14 cellular contexts compared by ENCODE assay signal in the genomic region with DNA sequence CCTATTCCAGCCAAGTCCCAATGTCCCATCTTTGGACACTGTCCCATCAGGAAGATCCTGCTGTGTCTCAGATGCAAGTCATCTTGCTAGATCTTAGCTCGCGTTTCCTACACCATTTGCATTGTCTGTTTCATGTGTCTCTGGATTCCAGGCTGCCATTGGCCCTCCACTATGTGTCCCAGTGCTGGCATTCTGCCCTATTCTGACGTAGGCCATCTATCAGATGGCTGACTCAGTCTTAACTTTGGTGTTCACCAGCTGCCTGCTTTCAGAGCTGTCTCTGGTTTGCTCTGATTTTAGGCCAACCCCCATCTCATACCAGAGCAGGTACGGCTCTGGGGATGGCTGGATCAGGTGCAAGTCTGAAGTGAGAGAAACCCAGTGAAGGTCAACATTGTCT.
DNase-seq lines count a peak whose midpoint lies in the region; ATAC-seq lines count a peak whose summit lies in the region.
"Had no signal": no experiment of that assay in that cellular context is flagged by ENCODE, and none has a peak within 500 bp of the region (broad histone marks: within the 10 kb centered on the region; RNA-seq: fewer than 3 reads in every experiment).

No MANE protein-coding gene starts in this region.

- ATAC-seq in HG03025 (IDR thresholded peaks at IDR 0.05; ENCODE audit: low FRiP score, unreplicated experiment), result no peak
- ATAC-seq: CD8-positive, alpha-beta T cell; HCT116 had no signal

- H3K4me1 Mint-ChIP-seq in activated T-helper 1 cell treated with anti-CD3 and anti-CD28 coated beads, Interleukin-12 subunit alpha, Interleukin-12 subunit beta, Interleukin-2, Interleukin-4 antibody, amounts not matched to agents 30 ng/mL and 10 ng/mL and 1 ng/mL, durations not matched to agents 14 hours and 24 hours and 36 hours (ENCODE audit: low read depth), result no peaks in the 10 kb centered on the region
- H3K4me1 Mint-ChIP-seq: CD14-positive monocyte had no signal

- H3K27ac Mint-ChIP-seq in activated T-helper 1 cell treated with anti-CD3 and anti-CD28 coated beads, Interleukin-12 subunit alpha, Interleukin-12 subunit beta, Interleukin-2, Interleukin-4 antibody, amounts not matched to agents 30 ng/mL and 10 ng/mL and 1 ng/mL, durations not matched to agents 14 hours and 24 hours and 36 hours, result no peak overlapping the region
- H3K27ac Mint-ChIP-seq: CD14-positive monocyte; CD8-positive, alpha-beta T cell had no signal

- no peak overlapping the region for H3K4me3 ChIP-seq in mesenchymal stem cell (ENCODE audit: insufficient read depth in 1 of 2, low read depth in 1 of 2, low read length in 2 of 2)
- H3K4me3 ChIP-seq: GM23248 had no signal

- intact Hi-C loops in activated T-helper 1 cell treated with anti-CD3 and anti-CD28 coated beads, Interleukin-12 subunit alpha, Interleukin-12 subunit beta, Interleukin-2, Interleukin-4 antibody, amounts not matched to agents 30 ng/mL and 10 ng/mL and 1 ng/mL, durations not matched to agents 14 hours and 24 hours and 36 hours (cut with micrococcal nuclease), result loop anchor here (10.0 kb wide), 1 partner anchor 59 kb away; no protein-coding TSS in a partner anchor

- no peak overlapping the region for H4K8ac ChIP-seq in mesenchymal stem cell (ENCODE audit: low read length)

- no peak overlapping the region for H2BK15ac ChIP-seq in mesenchymal stem cell (ENCODE audit: low read depth, poor library complexity, severe bottlenecking)

- in situ Hi-C loops in Caki2 (cut with HindIII; ENCODE audit: low pct_unique_long_range_greater_than_20kb, low sequenced_read_pairs), result no loop called here

- no peaks in the 10 kb centered on the region for H3K36me3 Mint-ChIP-seq in activated T-helper 1 cell treated with anti-CD3 and anti-CD28 coated beads, Interleukin-12 subunit alpha, Interleukin-12 subunit beta, Interleukin-2, Interleukin-4 antibody, amounts not matched to agents 30 ng/mL and 10 ng/mL and 1 ng/mL, durations not matched to agents 14 hours and 24 hours and 36 hours (ENCODE audit: low read depth)
- H3K36me3 Mint-ChIP-seq: CD14-positive monocyte; CD8-positive, alpha-beta T cell had no signal

- H3K18ac ChIP-seq in mesenchymal stem cell (ENCODE audit: low read depth in 1 of 2, low read length in 2 of 2), result no peak overlapping the region

- H3K23ac ChIP-seq in mesenchymal stem cell (ENCODE audit: low read length in 2 of 2), result peak overlapping the region in 1 of 2 experiments; percentile 48

- H3K79me1 ChIP-seq in mesenchymal stem cell (replicated peaks; ENCODE audit: low read length, poor library complexity, severe bottlenecking), result no peaks in the 10 kb centered on the region

- H3K27me3 ChIP-seq in mesenchymal stem cell (ENCODE audit: control insufficient read depth in 1 of 2, insufficient read depth in 1 of 2, low read length in 2 of 2), result no peaks in the 10 kb centered on the region

- H3K36me3 ChIP-seq in mesenchymal stem cell (ENCODE audit: control insufficient read depth in 1 of 2, insufficient read depth in 2 of 2, low read depth in 1 of 2, low read length in 2 of 2), result no peaks in the 10 kb centered on the region

- no peak overlapping the region for H3K27ac ChIP-seq in mesenchymal stem cell (ENCODE audit: low read length, poor library complexity, severe bottlenecking)
- H3K27ac ChIP-seq: GM23248, HL-60 had no signal

- no peak overlapping the region for H3K14ac ChIP-seq in mesenchymal stem cell (ENCODE audit: low read length in 2 of 2)

- H2AFZ ChIP-seq in mesenchymal stem cell (ENCODE audit: low read depth, low read length), result no peak overlapping the region
- H2AFZ ChIP-seq: GM23248 had no signal

- H4K91ac ChIP-seq in mesenchymal stem cell (ENCODE audit: low read length), result no peak overlapping the region

- H3K4me1 ChIP-seq in mesenchymal stem cell (ENCODE audit: control insufficient read depth, insufficient read depth, low read depth, low read length), result no peaks in the 10 kb centered on the region
- H3K4me1 ChIP-seq: Caco-2 had no signal

- no peak overlapping the region for H2BK5ac ChIP-seq in mesenchymal stem cell (ENCODE audit: low read depth, low read length, poor library complexity, severe bottlenecking)

- no peak overlapping the region for H3K9ac ChIP-seq in mesenchymal stem cell (ENCODE audit: low read length)
- H3K9ac ChIP-seq: GM23248 had no signal

- WGBS in mesenchymal stem cell, result 73% methylated on average over 4 of the region's 4 CpGs

- H3K4me3 Mint-ChIP-seq in activated T-helper 1 cell treated with anti-CD3 and anti-CD28 coated beads, Interleukin-12 subunit alpha, Interleukin-12 subunit beta, Interleukin-2, Interleukin-4 antibody, amounts not matched to agents 30 ng/mL and 10 ng/mL and 1 ng/mL, durations not matched to agents 14 hours and 24 hours and 36 hours, result no peak overlapping the region
- H3K4me3 Mint-ChIP-seq: CD14-positive monocyte; CD8-positive, alpha-beta T cell had no signal

- H2BK12ac ChIP-seq in mesenchymal stem cell (ENCODE audit: low read length in 2 of 2), result no peak overlapping the region

- no peak overlapping the region for H2AK5ac ChIP-seq in mesenchymal stem cell (ENCODE audit: low read length, severe bottlenecking)

- H3K9me3 Mint-ChIP-seq in activated T-helper 1 cell treated with anti-CD3 and anti-CD28 coated beads, Interleukin-12 subunit alpha, Interleukin-12 subunit beta, Interleukin-2, Interleukin-4 antibody, amounts not matched to agents 30 ng/mL and 10 ng/mL and 1 ng/mL, durations not matched to agents 14 hours and 24 hours and 36 hours, result no peaks in the 10 kb centered on the region
- H3K9me3 Mint-ChIP-seq: CD8-positive, alpha-beta T cell had no signal

- H3K9me3 ChIP-seq in mesenchymal stem cell (ENCODE audit: control insufficient read depth, low read length), result no peaks in the 10 kb centered on the region
- H3K9me3 ChIP-seq: Caco-2 had no signal

- no peak overlapping the region for H2BK120ac ChIP-seq in mesenchymal stem cell (ENCODE audit: low read depth, low read length)

- no peaks in the 10 kb centered on the region for H3K27me3 Mint-ChIP-seq in activated T-helper 1 cell treated with anti-CD3 and anti-CD28 coated beads, Interleukin-12 subunit alpha, Interleukin-12 subunit beta, Interleukin-2, Interleukin-4 antibody, amounts not matched to agents 30 ng/mL and 10 ng/mL and 1 ng/mL, durations not matched to agents 14 hours and 24 hours and 36 hours (ENCODE audit: insufficient read depth)

- DNase-seq in Caki2 (ENCODE audit: low read depth) (peak; percentile 3), RKO (ENCODE audit: low spot score) (peak; percentile 10), mesenchymal stem cell (peak; percentile 1), NCI-H1092 (lab: John Stamatoyannopoulos, UW) (no peak), midbrain (lab: John Stamatoyannopoulos, UW) (no peak)
- no peak for DNase-seq in activated T-helper 1 cell treated with anti-CD3 and anti-CD28 coated beads, Interleukin-12 subunit alpha, Interleukin-12 subunit beta, Interleukin-2, Interleukin-4 antibody, amounts not matched to agents 30 ng/mL and 10 ng/mL and 1 ng/mL, durations not matched to agents 14 hours and 24 hours and 36 hours (ENCODE audit: low spot score)
- DNase-seq: Caco-2; CD8-positive, alpha-beta T cell; DMS53; GM23248 had no signal

- H3K4me2 ChIP-seq in mesenchymal stem cell (ENCODE audit: low read length, poor library complexity, severe bottlenecking), result no peak overlapping the region

- no peak overlapping the region for H3K4ac ChIP-seq in mesenchymal stem cell (ENCODE audit: low read depth in 1 of 2, low read length in 2 of 2)

Comparison
In these comparisons a context has a peak if more than half of its experiments do, and no peak if none do; other contexts are left out.
1. DNase-seq: peak in Caki2 (single experiment), RKO (single experiment) and mesenchymal stem cell (single experiment); none in NCI-H1092 (single experiment), midbrain (single experiment) and activated T-helper 1 cell treated with anti-CD3 and anti-CD28 coated beads, Interleukin-12 subunit alpha, Interleukin-12 subunit beta, Interleukin-2, Interleukin-4 antibody, amounts not matched to agents 30 ng/mL and 10 ng/mL and 1 ng/mL, durations not matched to agents 14 hours and 24 hours and 36 hours (single experiment).